Comparison of ENCODE assay signal across 27 cellular contexts in the genomic region with DNA sequence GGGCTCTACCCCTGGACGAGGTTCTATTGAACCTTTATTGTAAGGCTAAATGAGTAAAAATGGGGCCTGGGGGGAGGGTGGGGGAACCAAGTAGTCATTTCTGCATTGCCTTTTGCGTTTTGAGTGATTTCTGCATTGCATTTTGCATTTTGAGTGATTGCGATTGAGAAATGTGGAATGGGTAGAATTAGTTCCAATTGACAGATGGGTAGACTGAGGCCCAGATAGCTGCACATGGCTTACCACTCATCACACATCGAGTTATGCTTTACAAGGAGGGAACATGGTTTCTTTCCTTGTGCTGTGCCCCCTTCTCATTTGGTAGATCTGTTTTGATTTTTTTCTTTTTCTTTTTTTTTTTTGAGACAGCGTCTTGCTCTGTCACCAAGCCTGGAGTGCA.
"Had no signal": no experiment of that assay in that cellular context is flagged by ENCODE, and none has a peak within 500 bp of the region (broad histone marks: within the 10 kb centered on the region; RNA-seq: fewer than 3 reads in every experiment).

No MANE protein-coding gene starts in this region.

- H3K27me3 ChIP-seq: testis, thyroid gland, tibial artery, tibial nerve, transverse colon, upper lobe of left lung, upper lobe of right lung, uterus, vagina had no signal

- H3K4me3 ChIP-seq: stomach, suprapubic skin, testis, thoracic aorta, thyroid gland, tibial artery, tibial nerve, transverse colon, upper lobe of left lung, upper lobe of right lung, uterus, vagina had no signal

- FAIRE-seq: urothelium cell line had no signal

- H3K36me3 ChIP-seq: stomach, suprapubic skin, thoracic aorta, thyroid gland, tibial artery, tibial nerve, transverse colon, upper lobe of left lung, upper lobe of right lung, uterus, vagina had no signal

- DNase-seq: stimulated activated CD4-positive, alpha-beta T cell treated with anti-CD3 and anti-CD28 coated beads, Interleukin-2, amount 100 ng/mL, for 48 hours; stimulated activated CD4-positive, alpha-beta T cell treated with anti-CD3 and anti-CD28 coated beads, Interleukin-4, amount 100 ng/mL, for 1 hour; stimulated activated CD4-positive, alpha-beta T cell treated with anti-CD3 and anti-CD28 coated beads, Interleukin-4, amount 100 ng/mL, for 24 hours; stimulated activated CD4-positive, alpha-beta T cell treated with anti-CD3 and anti-CD28 coated beads, Interleukin-4, amount 100 ng/mL, for 4 hours; stimulated activated CD8-positive, alpha-beta memory T cell treated with anti-CD3 and anti-CD28 coated beads, Interleukin-4, amount 100 ng/mL, for 48 hours; stimulated activated naive B cell treated with anti-CD40 and anti-IgM and Interleukin-4, amounts not matched to agents 10 μg/mL and 1 μg/mL and 100 μg/mL, for 72 hours; stimulated activated naive CD4-positive, alpha-beta T cell; stimulated activated naive CD4-positive, alpha-beta T cell treated with Interleukin-2 at 50 U/mL for 16 hours; stimulated activated naive CD8-positive, alpha-beta T cell treated with anti-CD3 and anti-CD28 coated beads, Interleukin-15, amount 100 ng/mL, for 72 hours; stimulated activated naive CD8-positive, alpha-beta T cell treated with anti-CD3 and anti-CD28 coated beads, Interleukin-15, Interleukin-2, amounts not matched to agents 100 U/mL and 50 U/mL, for 24 hours; stomach; substantia nigra; testis; thyroid gland; tibial artery; transverse colon; trophoblast cell; upper lobe of left lung; upper lobe of right lung; uterus had no signal

- H3K4me1 ChIP-seq: stomach, suprapubic skin, testis, thyroid gland, tibial artery, tibial nerve, transverse colon, upper lobe of left lung, upper lobe of right lung, uterus, vagina had no signal

- H3K9me3 ChIP-seq: suprapubic skin, testis, thoracic aorta, thyroid gland, tibial artery, tibial nerve, transverse colon, upper lobe of left lung, upper lobe of right lung, uterus, vagina had no signal

- ATAC-seq: stimulated activated effector memory CD8-positive, alpha-beta T cell treated with anti-CD3 and anti-CD28 coated beads, Interleukin-12 subunit alpha, Interleukin-12 subunit beta, amount 100 ng/mL, for 72 hours; stimulated activated memory B cell treated with anti-CD40 and anti-IgM and Interleukin-4, amounts not matched to agents 10 μg/mL and 1 μg/mL and 100 μg/mL, for 72 hours; stimulated activated naive B cell treated with anti-CD40 and anti-IgM and Interleukin-4, amounts not matched to agents 10 μg/mL and 1 μg/mL and 100 μg/mL, for 72 hours; stimulated activated naive CD8-positive, alpha-beta T cell treated with anti-CD3 and anti-CD28 coated beads, Interleukin-15, amount 100 ng/mL, for 72 hours; stimulated activated naive CD8-positive, alpha-beta T cell treated with anti-CD3 and anti-CD28 coated beads, Interleukin-15, Interleukin-2, amounts not matched to agents 100 U/mL and 50 U/mL, for 24 hours; upper lobe of right lung had no signal

- H3K27ac ChIP-seq: stomach, suprapubic skin, testis, thoracic aorta, thyroid gland, tibial artery, tibial nerve, transverse colon, upper lobe of left lung, upper lobe of right lung, uterus, vagina had no signal
